In the genomic region with DNA sequence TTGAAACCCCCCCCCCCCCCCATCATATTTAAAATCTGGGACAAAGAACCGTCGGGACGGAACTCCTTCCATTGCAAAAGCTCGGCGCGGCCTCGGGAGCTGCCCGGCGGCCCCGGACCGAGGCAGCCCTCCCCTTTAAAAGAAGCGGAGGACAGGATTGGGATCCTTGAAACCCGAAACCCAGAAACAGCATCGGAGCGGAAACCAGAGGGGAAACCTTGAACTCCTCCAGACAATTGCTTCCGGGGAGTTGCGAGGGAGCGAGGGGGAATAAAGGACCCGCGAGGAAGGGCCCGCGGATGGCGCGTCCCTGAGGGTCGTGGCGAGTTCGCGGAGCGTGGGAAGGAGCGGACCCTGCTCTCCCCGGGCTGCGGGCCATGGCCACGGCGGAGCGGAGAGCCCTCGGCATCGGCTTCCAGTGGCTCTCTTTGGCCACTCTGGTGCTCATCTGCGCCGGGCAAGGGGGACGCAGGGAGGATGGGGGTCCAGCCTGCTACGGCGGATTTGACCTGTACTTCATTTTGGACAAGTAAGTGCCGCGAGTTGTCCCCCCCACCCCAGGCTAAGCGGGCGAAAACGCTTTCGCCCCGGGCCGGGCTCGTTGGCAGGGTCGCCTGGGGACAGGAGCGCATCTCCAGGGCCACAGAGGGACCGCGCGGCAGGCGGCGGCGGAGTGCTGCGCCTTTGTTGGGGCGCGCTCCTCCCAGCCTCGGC, we compare ENCODE assay signal across 7 cellular contexts. TPM values are rescaled to one million over a fixed set of nuclear protein-coding genes. Genes with fewer than 3 reads are reported as not detected.
DNase-seq lines count a peak whose midpoint lies in the region; ATAC-seq and TF ChIP-seq lines count a peak whose summit lies in the region.

A gene (plus strand): TSS at position 57 of the 714 bp plus-strand sequence. CDS start 321 bp downstream, at position 378.

- H3K4me1 ChIP-seq in esophagus squamous epithelium (peaks cover 0 to 57% (median 23%) of the 10 kb centered on the region in 3 donors), mucosa of descending colon (ENCODE audit: low read depth) (peaks cover 5% of the 10 kb centered on the region)

- peak in 1 of 6 experiments; percentile 19 for TF ChIP-seq CTCF in esophagus squamous epithelium (IDR thresholded peaks at IDR 0.05)
- TF ChIP-seq CTCF in mucosa of descending colon (IDR thresholded peaks at IDR 0.05): no peak
- TF ChIP-seq CTCF in type B pancreatic cell (conservative IDR thresholded peaks at IDR 0.05): peak; percentile 62

- no peak within 1 kb of the TSS for H3K27ac Mint-ChIP-seq in activated CD4-positive, alpha-beta T cell treated with anti-CD3 and anti-CD28 coated beads, Interleukin-2, amount 10 ng/mL, durations not matched to agents 7 days and 5 days
- peak within 1 kb of the TSS; percentile 77 for H3K27ac Mint-ChIP-seq in type B pancreatic cell

- peaks cover 18% of the 10 kb centered on the region for H3K4me1 Mint-ChIP-seq in activated CD4-positive, alpha-beta T cell treated with anti-CD3 and anti-CD28 coated beads, Interleukin-2, amount 10 ng/mL, durations not matched to agents 7 days and 5 days
- peaks cover 23% of the 10 kb centered on the region for H3K4me1 Mint-ChIP-seq in type B pancreatic cell (ENCODE audit: unreplicated experiment)

- intact Hi-C loops in esophagus squamous epithelium (cut with DNase I) (loop anchor here (5.0 kb wide), 1 partner anchor 294 kb away; no protein-coding TSS in a partner anchor), mucosa of descending colon (cut with DNase I, micrococcal nuclease) (loop anchor here in 1 of 2 donors (5.0 kb wide), 1 partner anchor 294 kb away; no protein-coding TSS in a partner anchor)

- H3K9me3 Mint-ChIP-seq in activated CD4-positive, alpha-beta T cell treated with anti-CD3 and anti-CD28 coated beads, Interleukin-2, amount 10 ng/mL, durations not matched to agents 7 days and 5 days: no peaks in the 10 kb centered on the region
- no peaks in the 10 kb centered on the region for H3K9me3 Mint-ChIP-seq in type B pancreatic cell

- H3K36me3 Mint-ChIP-seq in activated CD4-positive, alpha-beta T cell treated with anti-CD3 and anti-CD28 coated beads, Interleukin-2, amount 10 ng/mL, durations not matched to agents 7 days and 5 days (ENCODE audit: low read depth): no peaks in the 10 kb centered on the region
- peaks cover 10% of the 10 kb centered on the region for H3K36me3 Mint-ChIP-seq in type B pancreatic cell

- H3K27me3 Mint-ChIP-seq in activated CD4-positive, alpha-beta T cell treated with anti-CD3 and anti-CD28 coated beads, Interleukin-2, amount 10 ng/mL, durations not matched to agents 7 days and 5 days: peaks cover 80% of the 10 kb centered on the region
- H3K27me3 Mint-ChIP-seq in type B pancreatic cell: peaks cover 44% of the 10 kb centered on the region

- H3K27me3 ChIP-seq in esophagus squamous epithelium: peaks cover 0 to 22% (median 0%) of the 10 kb centered on the region in 4 donors

- peak in 1 of 4 donors; percentile 1 for TF ChIP-seq POLR2A in esophagus squamous epithelium (IDR thresholded peaks at IDR 0.05)

- no peaks in the 10 kb centered on the region for H3K36me3 ChIP-seq in esophagus squamous epithelium
- no peaks in the 10 kb centered on the region for H3K36me3 ChIP-seq in mucosa of descending colon (ENCODE audit: low read depth)

- H3K9me3 ChIP-seq in esophagus squamous epithelium (no peaks in the 10 kb centered on the region), mucosa of descending colon (no peaks in the 10 kb centered on the region)

- peak within 1 kb of the TSS; percentile 63 to 91 (median 88) for H3K27ac ChIP-seq in esophagus squamous epithelium

- POLR2A ChIA-PET in activated CD4-positive, alpha-beta T cell treated with anti-CD3 and anti-CD28 coated beads, Interleukin-2, amount 10 ng/mL, durations not matched to agents 7 days and 5 days (lab: Charles Lee): no interaction called here

- CTCF ChIA-PET in activated CD4-positive, alpha-beta T cell treated with anti-CD3 and anti-CD28 coated beads, Interleukin-2, amount 10 ng/mL, durations not matched to agents 7 days and 5 days (lab: Charles Lee): interaction anchor here (0.6 to 1.1 kb wide), 4 partner anchors 11 to 847 kb away, joined by 3 to 5 read pairs (median 4); no protein-coding TSS in a partner anchor

- peak; percentile 87 for DNase-seq in GM03348 (ENCODE audit: low spot score)
- DNase-seq in NCI-H1436 treated with DMSO at 0.1 percent for 48 hours (lab: John Stamatoyannopoulos, UW): peak; percentile 3
- no peak for DNase-seq in activated CD4-positive, alpha-beta T cell treated with anti-CD3 and anti-CD28 coated beads, Interleukin-2, amount 10 ng/mL, durations not matched to agents 7 days and 5 days
- DNase-seq in esophagus squamous epithelium (lab: John Stamatoyannopoulos, UW): no peak
- DNase-seq in mucosa of descending colon: peak in 2 of 3 donors; percentile 23 to 40
- DNase-seq in type B pancreatic cell (ENCODE audit: extremely low spot score, unreplicated experiment): peak; percentile 74

- WGBS in esophagus squamous epithelium, 2 donors: 0 to 1% methylated on average over 3 to 33 of the region's 63 CpGs

- H3K4me3 Mint-ChIP-seq in activated CD4-positive, alpha-beta T cell treated with anti-CD3 and anti-CD28 coated beads, Interleukin-2, amount 10 ng/mL, durations not matched to agents 7 days and 5 days: peak within 1 kb of the TSS; percentile 75
- H3K4me3 Mint-ChIP-seq in type B pancreatic cell: peak within 1 kb of the TSS; percentile 88

- H3K4me3 ChIP-seq in esophagus squamous epithelium (peak within 1 kb of the TSS; percentile 47 to 87 (median 76)), mucosa of descending colon (peak within 1 kb of the TSS; percentile 19)

- ATAC-seq in mucosa of descending colon (peak; percentile 68), HG02571 (IDR thresholded peaks at IDR 0.05; ENCODE audit: unreplicated experiment) (no peak)

RNA-seq across cellular contexts. Expression of the gene that starts here (rescaled TPM):
- under 1 TPM; 0.05 to 0.23 TPM for total RNA-seq in activated CD4-positive, alpha-beta T cell treated with anti-CD3 and anti-CD28 coated beads, Interleukin-2, amount 10 ng/mL, durations not matched to agents 7 days and 5 days
- total RNA-seq in esophagus squamous epithelium (10 to 100 TPM in 3 of 4 donors, 1 to 10 TPM in 1; 7.8 to 50.9 (median 17.3) TPM), mucosa of descending colon (10 to 100 TPM; 10.7 to 77.7 (median 18.6) TPM), type B pancreatic cell (ENCODE audit: low replicate concordance) (32.3 and 69.5 TPM in 2 replicates)

Comparison
In these comparisons a context has a peak if more than half of its experiments do, and no peak if none do; other contexts are left out.
1. RNA of the gene that starts here (total RNA-seq): 32.3 to 69.5 TPM in type B pancreatic cell, 7.8 to 50.9 TPM in esophagus squamous epithelium and 10.7 to 77.7 TPM in mucosa of descending colon; 0.05 to 0.23 TPM in activated CD4-positive, alpha-beta T cell treated with anti-CD3 and anti-CD28 coated beads, Interleukin-2, amount 10 ng/mL, durations not matched to agents 7 days and 5 days; every median in the first group is over 4 times any median in the second.
2. DNase-seq: peak in GM03348 (single experiment), NCI-H1436 treated with DMSO at 0.1 percent for 48 hours (single experiment), mucosa of descending colon (2 of 3) and type B pancreatic cell (single experiment); none in activated CD4-positive, alpha-beta T cell treated with anti-CD3 and anti-CD28 coated beads, Interleukin-2, amount 10 ng/mL, durations not matched to agents 7 days and 5 days (single experiment) and esophagus squamous epithelium (single experiment).